ENCODE assay signal across 31 cellular contexts in genomic region chr2:172817411-172817810, GRCh38.
"Had no signal": no experiment of that assay in that cellular context is flagged by ENCODE, and none has a peak within 500 bp of the region (broad histone marks: within the 10 kb centered on the region; RNA-seq: fewer than 3 reads in every experiment).

No MANE protein-coding gene starts in this region.

- H3K27me3 Mint-ChIP-seq: activated naive CD4-positive, alpha-beta T cell treated with anti-CD3 and anti-CD28 coated beads, Interleukin-2, amount 10 ng/mL, durations not matched to agents 7 days and 5 days; brain; progenitor cell of endocrine pancreas; stimulated activated memory B cell treated with anti-CD40 and anti-IgM and Interleukin-4, amounts not matched to agents 10 μg/mL and 1 μg/mL and 100 μg/mL, for 72 hours; stimulated activated naive CD8-positive, alpha-beta T cell treated with anti-CD3 and anti-CD28 coated beads, Interleukin-15, amount 100 ng/mL, for 72 hours; type B pancreatic cell had no signal

- DNase-seq: activated CD4-positive, alpha-beta memory T cell treated with anti-CD3 and anti-CD28 coated beads for 36 hours; activated CD4-positive, alpha-beta T cell treated with anti-CD3 and anti-CD28 coated beads, Interleukin-2, amount 10 ng/mL, durations not matched to agents 24 days and 14 days; activated CD4-positive, CD25-positive, alpha-beta regulatory T cell treated with anti-CD3 and anti-CD28 coated beads, Interleukin-2, amount 50 U/mL, for 72 hours; activated CD8-positive, alpha-beta memory T cell treated with anti-CD3 and anti-CD28 coated beads, Interleukin-2, amount 50 U/mL, for 48 hours; activated gamma-delta T cell; activated naive CD4-positive, alpha-beta T cell treated with anti-CD3 and anti-CD28 coated beads, Interleukin-2, amount 10 ng/mL, durations not matched to agents 7 days and 5 days; activated naive CD8-positive, alpha-beta T cell treated with anti-CD3 and anti-CD28 coated beads, Interleukin-2, amount 10 ng/mL, durations not matched to agents 7 days and 5 days; activated T-cell treated with anti-CD3 and anti-CD28 coated beads, Interleukin-2, amount 50 U/mL, for 24 hours; caudate nucleus; cortex of kidney; effector memory CD8-positive, alpha-beta T cell; gastrocnemius medialis; glutamatergic neuron; kidney; left colon; midbrain; naive thymus-derived CD4-positive, alpha-beta T cell; ovary; small intestine; stimulated activated CD4-positive, alpha-beta T cell treated with anti-CD3 and anti-CD28 coated beads, Interleukin-4, amount 100 ng/mL, for 24 hours; stimulated activated naive CD8-positive, alpha-beta T cell treated with anti-CD3 and anti-CD28 coated beads, Interleukin-15, amount 100 ng/mL, for 72 hours; substantia nigra; T-helper 2 cell had no signal

- H3K4me3 ChIP-seq: ascending aorta, gastrocnemius medialis, ovary, vagina had no signal

- H3K36me3 ChIP-seq: ascending aorta, gastrocnemius medialis, ovary, vagina had no signal

- H3K4me3 Mint-ChIP-seq: activated CD4-positive, alpha-beta memory T cell treated with anti-CD3 and anti-CD28 coated beads for 36 hours; activated CD4-positive, alpha-beta T cell treated with anti-CD3 and anti-CD28 coated beads, Interleukin-2, amount 10 ng/mL, durations not matched to agents 24 days and 14 days; activated naive CD4-positive, alpha-beta T cell treated with anti-CD3 and anti-CD28 coated beads, Interleukin-2, amount 10 ng/mL, durations not matched to agents 7 days and 5 days; activated naive CD8-positive, alpha-beta T cell treated with anti-CD3 and anti-CD28 coated beads, Interleukin-2, amount 10 ng/mL, durations not matched to agents 7 days and 5 days; activated T-cell treated with anti-CD3 and anti-CD28 coated beads, Interleukin-2, amount 50 U/mL, for 24 hours; brain; effector memory CD8-positive, alpha-beta T cell; memory B cell; naive thymus-derived CD4-positive, alpha-beta T cell; stimulated activated memory B cell treated with anti-CD40 and anti-IgM and Interleukin-4, amounts not matched to agents 10 μg/mL and 1 μg/mL and 100 μg/mL, for 72 hours; stimulated activated naive CD8-positive, alpha-beta T cell treated with anti-CD3 and anti-CD28 coated beads, Interleukin-15, amount 100 ng/mL, for 72 hours; type B pancreatic cell had no signal

- H3K4me1 ChIP-seq: ascending aorta, gastrocnemius medialis, vagina had no signal

- H3K9me3 Mint-ChIP-seq: activated CD4-positive, alpha-beta memory T cell treated with anti-CD3 and anti-CD28 coated beads for 36 hours; activated CD4-positive, alpha-beta T cell treated with anti-CD3 and anti-CD28 coated beads, Interleukin-2, amount 10 ng/mL, durations not matched to agents 24 days and 14 days; activated naive CD4-positive, alpha-beta T cell treated with anti-CD3 and anti-CD28 coated beads, Interleukin-2, amount 10 ng/mL, durations not matched to agents 7 days and 5 days; activated naive CD8-positive, alpha-beta T cell treated with anti-CD3 and anti-CD28 coated beads, Interleukin-2, amount 10 ng/mL, durations not matched to agents 7 days and 5 days; activated T-cell treated with anti-CD3 and anti-CD28 coated beads, Interleukin-2, amount 50 U/mL, for 24 hours; effector memory CD8-positive, alpha-beta T cell; memory B cell; naive thymus-derived CD4-positive, alpha-beta T cell; stimulated activated memory B cell treated with anti-CD40 and anti-IgM and Interleukin-4, amounts not matched to agents 10 μg/mL and 1 μg/mL and 100 μg/mL, for 72 hours; stimulated activated naive CD8-positive, alpha-beta T cell treated with anti-CD3 and anti-CD28 coated beads, Interleukin-15, amount 100 ng/mL, for 72 hours; type B pancreatic cell had no signal

- H3K27ac ChIP-seq: ascending aorta, gastrocnemius medialis, ovary, vagina had no signal

- H3K27ac Mint-ChIP-seq: activated CD4-positive, alpha-beta memory T cell treated with anti-CD3 and anti-CD28 coated beads for 36 hours; activated CD4-positive, alpha-beta T cell treated with anti-CD3 and anti-CD28 coated beads, Interleukin-2, amount 10 ng/mL, durations not matched to agents 24 days and 14 days; activated naive CD4-positive, alpha-beta T cell treated with anti-CD3 and anti-CD28 coated beads, Interleukin-2, amount 10 ng/mL, durations not matched to agents 7 days and 5 days; activated naive CD8-positive, alpha-beta T cell treated with anti-CD3 and anti-CD28 coated beads, Interleukin-2, amount 10 ng/mL, durations not matched to agents 7 days and 5 days; activated T-cell treated with anti-CD3 and anti-CD28 coated beads, Interleukin-2, amount 50 U/mL, for 24 hours; effector memory CD8-positive, alpha-beta T cell; memory B cell; naive thymus-derived CD4-positive, alpha-beta T cell; progenitor cell of endocrine pancreas; stimulated activated memory B cell treated with anti-CD40 and anti-IgM and Interleukin-4, amounts not matched to agents 10 μg/mL and 1 μg/mL and 100 μg/mL, for 72 hours; stimulated activated naive CD8-positive, alpha-beta T cell treated with anti-CD3 and anti-CD28 coated beads, Interleukin-15, amount 100 ng/mL, for 72 hours; type B pancreatic cell had no signal

- H3K9me3 ChIP-seq: ascending aorta, gastrocnemius medialis, ovary, vagina had no signal

- H3K4me1 Mint-ChIP-seq: activated CD4-positive, alpha-beta T cell treated with anti-CD3 and anti-CD28 coated beads, Interleukin-2, amount 10 ng/mL, durations not matched to agents 24 days and 14 days; activated naive CD4-positive, alpha-beta T cell treated with anti-CD3 and anti-CD28 coated beads, Interleukin-2, amount 10 ng/mL, durations not matched to agents 7 days and 5 days; activated naive CD8-positive, alpha-beta T cell treated with anti-CD3 and anti-CD28 coated beads, Interleukin-2, amount 10 ng/mL, durations not matched to agents 7 days and 5 days; memory B cell; naive thymus-derived CD4-positive, alpha-beta T cell; stimulated activated memory B cell treated with anti-CD40 and anti-IgM and Interleukin-4, amounts not matched to agents 10 μg/mL and 1 μg/mL and 100 μg/mL, for 72 hours; stimulated activated naive CD8-positive, alpha-beta T cell treated with anti-CD3 and anti-CD28 coated beads, Interleukin-15, amount 100 ng/mL, for 72 hours had no signal

- ATAC-seq: effector memory CD8-positive, alpha-beta T cell; gastrocnemius medialis; left colon; naive thymus-derived CD4-positive, alpha-beta T cell; sciatic nerve; stimulated activated memory B cell treated with anti-CD40 and anti-IgM and Interleukin-4, amounts not matched to agents 10 μg/mL and 1 μg/mL and 100 μg/mL, for 72 hours; stimulated activated naive CD8-positive, alpha-beta T cell treated with anti-CD3 and anti-CD28 coated beads, Interleukin-15, amount 100 ng/mL, for 72 hours had no signal

- H3K27me3 ChIP-seq: ascending aorta, gastrocnemius medialis, ovary, vagina had no signal

- H3K36me3 Mint-ChIP-seq: activated CD4-positive, alpha-beta memory T cell treated with anti-CD3 and anti-CD28 coated beads for 36 hours; activated naive CD4-positive, alpha-beta T cell treated with anti-CD3 and anti-CD28 coated beads, Interleukin-2, amount 10 ng/mL, durations not matched to agents 7 days and 5 days; activated naive CD8-positive, alpha-beta T cell treated with anti-CD3 and anti-CD28 coated beads, Interleukin-2, amount 10 ng/mL, durations not matched to agents 7 days and 5 days; memory B cell; naive thymus-derived CD4-positive, alpha-beta T cell; stimulated activated memory B cell treated with anti-CD40 and anti-IgM and Interleukin-4, amounts not matched to agents 10 μg/mL and 1 μg/mL and 100 μg/mL, for 72 hours; type B pancreatic cell had no signal
